Comparison of ENCODE assay signal across 12 cellular contexts in the genomic region with DNA sequence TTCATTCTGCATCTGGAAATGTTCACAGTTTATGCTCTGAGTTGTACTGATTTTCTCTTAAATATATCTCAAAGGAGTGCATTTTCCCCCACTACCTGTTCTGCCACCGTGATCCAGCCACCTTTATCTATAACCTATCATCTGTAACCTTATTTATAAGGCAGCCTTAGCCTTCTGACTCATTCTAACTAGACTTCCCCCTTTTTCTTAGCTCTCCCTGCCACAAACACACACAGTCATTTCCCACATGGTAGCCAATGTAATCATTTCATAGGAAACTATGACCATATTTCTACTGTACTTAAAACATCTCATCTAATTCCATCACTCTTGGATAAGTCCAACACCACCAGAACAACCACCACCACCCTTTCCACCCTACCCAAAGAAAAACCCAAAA. TPM values are rescaled to one million over a fixed set of nuclear protein-coding genes. Genes with fewer than 3 reads are reported as not detected.
DNase-seq lines count a peak whose midpoint lies in the region; ATAC-seq and TF ChIP-seq lines count a peak whose summit lies in the region.
"Had no signal": no experiment of that assay in that cellular context is flagged by ENCODE, and none has a peak within 500 bp of the region (broad histone marks: within the 10 kb centered on the region; RNA-seq: fewer than 3 reads in every experiment).

No MANE protein-coding gene starts in this region.

- H3K79me1 ChIP-seq in neuronal stem cell (ENCODE audit: low read depth, low read length) = no peaks in the 10 kb centered on the region

- DNase-seq in activated CD8-positive, alpha-beta memory T cell treated with anti-CD3 and anti-CD28 coated beads, Interleukin-2, amount 10 ng/mL, durations not matched to agents 7 days and 5 days = no peak
- DNase-seq in activated CD8-positive, alpha-beta memory T cell treated with anti-CD3 and anti-CD28 coated beads, Interleukin-2, amount 50 U/mL, for 4 hours = no peak
- DNase-seq in brain microvascular endothelial cell = peak; percentile 14
- DNase-seq in HUDEP-2 (lab: John Stamatoyannopoulos, UW; ENCODE audit: unreplicated experiment in 76 of 76) = no peak
- no peak for DNase-seq in endodermal cell
- DNase-seq in neuronal stem cell (ENCODE audit: low spot score) = no peak
- DNase-seq: DMS79 had no signal

- no peak overlapping the region for H2BK120ac ChIP-seq in neuronal stem cell (ENCODE audit: low read depth, low read length)

- H3K36me3 Mint-ChIP-seq in activated CD8-positive, alpha-beta memory T cell treated with anti-CD3 and anti-CD28 coated beads, Interleukin-2, amount 10 ng/mL, durations not matched to agents 7 days and 5 days = peaks cover 2% of the 10 kb centered on the region
- H3K36me3 Mint-ChIP-seq in T-helper 1 cell treated with Interleukin-12 subunit alpha and Interleukin-12 subunit beta and Interleukin-4 antibody, amounts not matched to agents 30 μg/mL and 1 μg/mL, for 36 hours (ENCODE audit: low read depth) = peaks cover 5% of the 10 kb centered on the region
- no peaks in the 10 kb centered on the region for H3K36me3 Mint-ChIP-seq in stimulated activated memory B cell treated with anti-CD40 and anti-IgM and Interleukin-4, amounts not matched to agents 10 μg/mL and 1 μg/mL and 100 μg/mL, for 72 hours
- H3K36me3 Mint-ChIP-seq in endodermal cell (ENCODE audit: low read depth) = peaks cover 2% of the 10 kb centered on the region

- no peak overlapping the region for H3K18ac ChIP-seq in neuronal stem cell (ENCODE audit: low read length)

- H3K4ac ChIP-seq in neuronal stem cell (ENCODE audit: low read length) = no peak overlapping the region

- H3K27me3 Mint-ChIP-seq in activated CD8-positive, alpha-beta memory T cell treated with anti-CD3 and anti-CD28 coated beads, Interleukin-2, amount 10 ng/mL, durations not matched to agents 7 days and 5 days = no peaks in the 10 kb centered on the region
- H3K27me3 Mint-ChIP-seq in T-helper 1 cell treated with Interleukin-12 subunit alpha and Interleukin-12 subunit beta and Interleukin-4 antibody, amounts not matched to agents 30 μg/mL and 1 μg/mL, for 36 hours (ENCODE audit: low read depth) = no peaks in the 10 kb centered on the region
- H3K27me3 Mint-ChIP-seq in stimulated activated memory B cell treated with anti-CD40 and anti-IgM and Interleukin-4, amounts not matched to agents 10 μg/mL and 1 μg/mL and 100 μg/mL, for 72 hours = no peaks in the 10 kb centered on the region
- H3K27me3 Mint-ChIP-seq in endodermal cell (ENCODE audit: insufficient read depth) = peaks cover 8% of the 10 kb centered on the region

- H3K14ac ChIP-seq in neuronal stem cell (ENCODE audit: low read length) = no peak overlapping the region

- no peak overlapping the region for H2BK12ac ChIP-seq in neuronal stem cell (ENCODE audit: low read length)

- no peaks in the 10 kb centered on the region for H3K36me3 ChIP-seq in brain microvascular endothelial cell (replicated peaks)
- no peaks in the 10 kb centered on the region for H3K36me3 ChIP-seq in endodermal cell (ENCODE audit: control insufficient read depth, insufficient read depth, low read length)
- no peaks in the 10 kb centered on the region for H3K36me3 ChIP-seq in neuronal stem cell (replicated peaks in 1 of 2; ENCODE audit: control insufficient read depth in 2 of 2, insufficient read depth in 2 of 2, low read length in 2 of 2)

- peaks cover 27% of the 10 kb centered on the region for H3K4me1 Mint-ChIP-seq in activated CD8-positive, alpha-beta memory T cell treated with anti-CD3 and anti-CD28 coated beads, Interleukin-2, amount 10 ng/mL, durations not matched to agents 7 days and 5 days
- peaks cover 37% of the 10 kb centered on the region for H3K4me1 Mint-ChIP-seq in T-helper 1 cell treated with Interleukin-12 subunit alpha and Interleukin-12 subunit beta and Interleukin-4 antibody, amounts not matched to agents 30 μg/mL and 1 μg/mL, for 36 hours (ENCODE audit: low read depth)
- H3K4me1 Mint-ChIP-seq in stimulated activated memory B cell treated with anti-CD40 and anti-IgM and Interleukin-4, amounts not matched to agents 10 μg/mL and 1 μg/mL and 100 μg/mL, for 72 hours = peaks cover 13% of the 10 kb centered on the region
- H3K4me1 Mint-ChIP-seq in endodermal cell = peaks cover 10% of the 10 kb centered on the region

- no peak overlapping the region for H3K27ac ChIP-seq in brain microvascular endothelial cell
- no peak overlapping the region for H3K27ac ChIP-seq in endodermal cell (ENCODE audit: low read depth, low read length)
- H3K27ac ChIP-seq in neuronal stem cell (replicated peaks; ENCODE audit: low read length) = no peak overlapping the region

- CTCF ChIA-PET in activated CD8-positive, alpha-beta memory T cell treated with anti-CD3 and anti-CD28 coated beads, Interleukin-2, amount 10 ng/mL, durations not matched to agents 7 days and 5 days (lab: Charles Lee) = no interaction called here

- H2BK5ac ChIP-seq in neuronal stem cell (ENCODE audit: low read length) = no peak overlapping the region

- H2AK5ac ChIP-seq in neuronal stem cell (ENCODE audit: low read depth, low read length) = no peak overlapping the region

- in situ Hi-C loops in brain microvascular endothelial cell (cut with HindIII; ENCODE audit: low pct_ligation_motif_present, low sequenced_read_pairs) = no loop called here

- peaks cover 3% of the 10 kb centered on the region for H3K9me3 Mint-ChIP-seq in activated CD8-positive, alpha-beta memory T cell treated with anti-CD3 and anti-CD28 coated beads, Interleukin-2, amount 10 ng/mL, durations not matched to agents 7 days and 5 days (ENCODE audit: low read depth)
- peaks cover 5% of the 10 kb centered on the region for H3K9me3 Mint-ChIP-seq in T-helper 1 cell treated with Interleukin-12 subunit alpha and Interleukin-12 subunit beta and Interleukin-4 antibody, amounts not matched to agents 30 μg/mL and 1 μg/mL, for 36 hours
- H3K9me3 Mint-ChIP-seq in stimulated activated memory B cell treated with anti-CD40 and anti-IgM and Interleukin-4, amounts not matched to agents 10 μg/mL and 1 μg/mL and 100 μg/mL, for 72 hours = no peaks in the 10 kb centered on the region
- peaks cover 3% of the 10 kb centered on the region for H3K9me3 Mint-ChIP-seq in endodermal cell

- TF ChIP-seq CTCF in brain microvascular endothelial cell (IDR thresholded peaks at IDR 0.05; ENCODE audit: low read depth, low read length, missing control alignments) (no peak), endodermal cell (conservative IDR thresholded peaks at IDR 0.05) (no peak)

- H4K91ac ChIP-seq in neuronal stem cell (ENCODE audit: low read depth, low read length, poor library complexity) = no peak overlapping the region

- H3K4me1 ChIP-seq in endodermal cell (ENCODE audit: control insufficient read depth, insufficient read depth, low read length) (peaks cover 5% of the 10 kb centered on the region), neuronal stem cell (ENCODE audit: control insufficient read depth in 2 of 2, insufficient read depth in 1 of 2, low read depth in 1 of 2, low read length in 2 of 2) (no peaks in the 10 kb centered on the region)

- no peak overlapping the region for H3K23ac ChIP-seq in neuronal stem cell (ENCODE audit: low read depth, low read length, poor library complexity)

- H3K9ac ChIP-seq in endodermal cell (ENCODE audit: extremely low read depth, low read length, poor library complexity, severe bottlenecking) (no peak overlapping the region), neuronal stem cell (ENCODE audit: low read depth, low read length, poor library complexity) (no peak overlapping the region)

- no peak overlapping the region for H3K4me3 ChIP-seq in brain microvascular endothelial cell (ENCODE audit: low read depth, low read length)
- no peak overlapping the region for H3K4me3 ChIP-seq in endodermal cell (ENCODE audit: low read length)
- H3K4me3 ChIP-seq in neuronal stem cell (ENCODE audit: low read length in 2 of 2) = no peak overlapping the region

- H3K4me3 Mint-ChIP-seq in activated CD8-positive, alpha-beta memory T cell treated with anti-CD3 and anti-CD28 coated beads, Interleukin-2, amount 10 ng/mL, durations not matched to agents 7 days and 5 days = no peak overlapping the region
- H3K4me3 Mint-ChIP-seq in T-helper 1 cell treated with Interleukin-12 subunit alpha and Interleukin-12 subunit beta and Interleukin-4 antibody, amounts not matched to agents 30 μg/mL and 1 μg/mL, for 36 hours = peak overlapping the region; percentile 26
- H3K4me3 Mint-ChIP-seq in stimulated activated memory B cell treated with anti-CD40 and anti-IgM and Interleukin-4, amounts not matched to agents 10 μg/mL and 1 μg/mL and 100 μg/mL, for 72 hours = no peak overlapping the region
- no peak overlapping the region for H3K4me3 Mint-ChIP-seq in endodermal cell

- H4K8ac ChIP-seq in neuronal stem cell (ENCODE audit: low read depth, low read length) = no peak overlapping the region

- H3K9me3 ChIP-seq in endodermal cell (ENCODE audit: control insufficient read depth, low read length) (no peaks in the 10 kb centered on the region), neuronal stem cell (replicated peaks in 1 of 2; ENCODE audit: control insufficient read depth in 2 of 2, insufficient read depth in 1 of 2, low read depth in 1 of 2, low read length in 2 of 2) (no peaks in the 10 kb centered on the region)

- H3K27me3 ChIP-seq in brain microvascular endothelial cell (replicated peaks) = no peaks in the 10 kb centered on the region
- peaks cover 3% of the 10 kb centered on the region for H3K27me3 ChIP-seq in endodermal cell (ENCODE audit: control insufficient read depth, insufficient read depth, low read length, poor library complexity, severe bottlenecking)
- no peaks in the 10 kb centered on the region for H3K27me3 ChIP-seq in neuronal stem cell (ENCODE audit: control insufficient read depth in 3 of 3, insufficient read depth in 3 of 3, low read depth in 1 of 3, low read length in 3 of 3)

- no peak overlapping the region for H2BK15ac ChIP-seq in neuronal stem cell (ENCODE audit: low read length)

- ATAC-seq in activated CD8-positive, alpha-beta memory T cell treated with anti-CD3 and anti-CD28 coated beads, Interleukin-2, amount 10 ng/mL, durations not matched to agents 7 days and 5 days = peak; percentile 76
- peak; percentile 57 for ATAC-seq in stimulated activated memory B cell treated with anti-CD40 and anti-IgM and Interleukin-4, amounts not matched to agents 10 μg/mL and 1 μg/mL and 100 μg/mL, for 72 hours

- no peak overlapping the region for H2AFZ ChIP-seq in neuronal stem cell (ENCODE audit: low read length)

- WGBS in endodermal cell (ENCODE audit: insufficient coverage in 1 of 2, insufficient read length in 1 of 2), 2 experiments = 72 to 83% methylated on average over 1 of the region's 1 CpG
- no CpG with 5 or more reads among the region's 1 CpG for WGBS in neuronal stem cell (ENCODE audit: extremely low coverage in 2 of 2, insufficient read length in 2 of 2, insufficient replicate concordance in 1 of 2), 2 donors

- no peak overlapping the region for H3K27ac Mint-ChIP-seq in activated CD8-positive, alpha-beta memory T cell treated with anti-CD3 and anti-CD28 coated beads, Interleukin-2, amount 10 ng/mL, durations not matched to agents 7 days and 5 days
- peak overlapping the region; percentile 39 for H3K27ac Mint-ChIP-seq in T-helper 1 cell treated with Interleukin-12 subunit alpha and Interleukin-12 subunit beta and Interleukin-4 antibody, amounts not matched to agents 30 μg/mL and 1 μg/mL, for 36 hours
- H3K27ac Mint-ChIP-seq in stimulated activated memory B cell treated with anti-CD40 and anti-IgM and Interleukin-4, amounts not matched to agents 10 μg/mL and 1 μg/mL and 100 μg/mL, for 72 hours = no peak overlapping the region
- H3K27ac Mint-ChIP-seq in endodermal cell = no peak overlapping the region

- no peak overlapping the region for H3K4me2 ChIP-seq in neuronal stem cell (ENCODE audit: insufficient read depth, low read length, poor library complexity, severe bottlenecking)

RNA-seq across cellular contexts. Expression of gene GYS2, which starts 10.8 kb away (rescaled TPM):
- not detected for total RNA-seq in activated CD8-positive, alpha-beta memory T cell treated with anti-CD3 and anti-CD28 coated beads, Interleukin-2, amount 10 ng/mL, durations not matched to agents 7 days and 5 days
- total RNA-seq in endodermal cell = not detected
- not detected for polyA plus RNA-seq in endodermal cell (2013, experiment 1 of 2)
- not detected for polyA plus RNA-seq in endodermal cell (2013, experiment 2 of 2)
- not detected for polyA plus RNA-seq in neuronal stem cell (2013, experiment 1 of 2)
- polyA plus RNA-seq in neuronal stem cell (2013, experiment 2 of 2) = not detected
- total RNA-seq: myocyte; skeletal muscle tissue; T-helper 1 cell treated with Interleukin-12 subunit alpha and Interleukin-12 subunit beta and Interleukin-4 antibody, amounts not matched to agents 30 ng/mL and 1 ng/mL, for 36 hours had no signal

RNA-seq across cellular contexts. Expression of gene LDHB, which starts 42.2 kb away (rescaled TPM):
- total RNA-seq in activated CD8-positive, alpha-beta memory T cell treated with anti-CD3 and anti-CD28 coated beads, Interleukin-2, amount 10 ng/mL, durations not matched to agents 7 days and 5 days = 1,000 to 10,000 TPM in 1 of 2 experiments, 100 to 1,000 TPM in 1; 907 to 1,215 TPM
- 1,000 to 10,000 TPM in 1 of 2 donors, 100 to 1,000 TPM in 1; 917 to 1,694 TPM for total RNA-seq in endodermal cell
- 934 TPM for polyA plus RNA-seq in endodermal cell (2013, experiment 1 of 2)
- polyA plus RNA-seq in endodermal cell (2013, experiment 2 of 2) = 808 TPM
- 696 TPM for polyA plus RNA-seq in neuronal stem cell (2013, experiment 1 of 2)
- 664 TPM for polyA plus RNA-seq in neuronal stem cell (2013, experiment 2 of 2)
